ENCODE assay signal across 1 cellular context in the genomic region with DNA sequence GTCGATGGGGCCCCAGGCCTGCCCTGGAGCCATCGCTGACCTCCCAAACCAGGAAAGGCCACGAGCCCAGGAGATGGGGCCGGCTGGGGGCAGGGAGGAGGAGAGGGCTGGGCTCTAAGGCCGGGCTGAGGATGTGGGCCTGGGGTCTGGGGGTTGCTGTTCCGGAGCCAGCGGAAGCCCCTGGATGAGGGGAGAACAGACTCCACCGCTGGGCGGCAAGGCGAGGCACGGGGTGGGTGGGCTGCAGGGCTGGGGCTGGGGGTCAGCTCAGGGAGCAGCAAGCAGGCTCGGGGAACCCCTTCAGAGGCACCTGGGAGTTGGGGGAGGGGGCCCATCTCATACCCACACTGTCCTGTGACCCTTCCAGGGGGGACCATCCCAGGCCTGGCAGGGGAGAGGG.
TF ChIP-seq lines count a peak whose summit lies in the region.

No MANE protein-coding gene starts in this region.

TF ChIP-seq in K562, 482 proteins besides CTCF, POLR2A, EP300 and RAD21:
- TF ChIP-seq ATF3 (IDR thresholded peaks at IDR 0.05): no peak
- no peak for TF ChIP-seq ATF3 (CRISPR knock-in tag; conservative IDR thresholded peaks at IDR 0.05)
- TF ChIP-seq MYNN (IDR thresholded peaks at IDR 0.05): no peak
- TF ChIP-seq MYNN (CRISPR knock-in tag; IDR thresholded peaks at IDR 0.05): no peak
- TF ChIP-seq ILK (tag; IDR thresholded peaks at IDR 0.05; ENCODE audit: borderline replicate concordance, low read depth): no peak
- TF ChIP-seq, protein P1, sequence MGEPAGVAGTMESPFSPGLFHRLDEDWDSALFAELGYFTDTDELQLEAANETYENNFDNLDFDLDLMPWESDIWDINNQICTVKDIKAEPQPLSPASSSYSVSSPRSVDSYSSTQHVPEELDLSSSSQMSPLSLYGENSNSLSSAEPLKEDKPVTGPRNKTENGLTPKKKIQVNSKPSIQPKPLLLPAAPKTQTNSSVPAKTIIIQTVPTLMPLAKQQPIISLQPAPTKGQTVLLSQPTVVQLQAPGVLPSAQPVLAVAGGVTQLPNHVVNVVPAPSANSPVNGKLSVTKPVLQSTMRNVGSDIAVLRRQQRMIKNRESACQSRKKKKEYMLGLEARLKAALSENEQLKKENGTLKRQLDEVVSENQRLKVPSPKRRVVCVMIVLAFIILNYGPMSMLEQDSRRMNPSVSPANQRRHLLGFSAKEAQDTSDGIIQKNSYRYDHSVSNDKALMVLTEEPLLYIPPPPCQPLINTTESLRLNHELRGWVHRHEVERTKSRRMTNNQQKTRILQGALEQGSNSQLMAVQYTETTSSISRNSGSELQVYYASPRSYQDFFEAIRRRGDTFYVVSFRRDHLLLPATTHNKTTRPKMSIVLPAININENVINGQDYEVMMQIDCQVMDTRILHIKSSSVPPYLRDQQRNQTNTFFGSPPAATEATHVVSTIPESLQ (CRISPR knock-in tag; IDR thresholded peaks at IDR 0.05): no peak
- no peak for TF ChIP-seq CBFB (CRISPR knock-in tag; IDR thresholded peaks at IDR 0.05)
- no peak for TF ChIP-seq NR2F6 (CRISPR knock-in tag; IDR thresholded peaks at IDR 0.05)
- no peak for TF ChIP-seq LEF1 (IDR thresholded peaks at IDR 0.05)
- TF ChIP-seq, protein P2, sequence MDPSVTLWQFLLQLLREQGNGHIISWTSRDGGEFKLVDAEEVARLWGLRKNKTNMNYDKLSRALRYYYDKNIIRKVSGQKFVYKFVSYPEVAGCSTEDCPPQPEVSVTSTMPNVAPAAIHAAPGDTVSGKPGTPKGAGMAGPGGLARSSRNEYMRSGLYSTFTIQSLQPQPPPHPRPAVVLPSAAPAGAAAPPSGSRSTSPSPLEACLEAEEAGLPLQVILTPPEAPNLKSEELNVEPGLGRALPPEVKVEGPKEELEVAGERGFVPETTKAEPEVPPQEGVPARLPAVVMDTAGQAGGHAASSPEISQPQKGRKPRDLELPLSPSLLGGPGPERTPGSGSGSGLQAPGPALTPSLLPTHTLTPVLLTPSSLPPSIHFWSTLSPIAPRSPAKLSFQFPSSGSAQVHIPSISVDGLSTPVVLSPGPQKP (CRISPR knock-in tag; IDR thresholded peaks at IDR 0.05): no peak
- no peak for TF ChIP-seq CC2D1A (IDR thresholded peaks at IDR 0.05)
- no peak for TF ChIP-seq ZNF551 (CRISPR knock-in tag; IDR thresholded peaks at IDR 0.05)
- TF ChIP-seq SP2 (IDR thresholded peaks at IDR 0.05; ENCODE audit: extremely low read depth, low read depth, low read length, poor library complexity, severe bottlenecking): no peak
- TF ChIP-seq ZNF121 (CRISPR knock-in tag; conservative IDR thresholded peaks at IDR 0.05): no peak
- no peak for TF ChIP-seq ZNF75A (CRISPR knock-in tag; IDR thresholded peaks at IDR 0.05)
- no peak for TF ChIP-seq FOXP1 (CRISPR knock-in tag; IDR thresholded peaks at IDR 0.05)
- TF ChIP-seq HINFP (tag; conservative IDR thresholded peaks at IDR 0.05; ENCODE audit: low read depth): no peak
- no peak for TF ChIP-seq HNRNPH1 (optimal IDR thresholded peaks at IDR 0.05; ENCODE audit: low read depth, low read length)
- TF ChIP-seq U2AF2 (optimal IDR thresholded peaks at IDR 0.05; ENCODE audit: low read depth, low read length): no peak
TF ChIP-seq in K562: peak in this region for 0.
